ENCODE assay signal across 8 cellular contexts in genomic region chr3:157088133-157088488, GRCh38.
DNase-seq lines count a peak whose midpoint lies in the region; ATAC-seq and TF ChIP-seq lines count a peak whose summit lies in the region.

No MANE protein-coding gene starts in this region.

- no peaks in the 10 kb centered on the region for H3K27me3 ChIP-seq in layer of hippocampus (ENCODE audit: control insufficient read depth, insufficient read depth, low read length)
- H3K27me3 ChIP-seq in thoracic aorta (replicated peaks; ENCODE audit: insufficient read depth): no peaks in the 10 kb centered on the region

- H3K4me1 ChIP-seq in thoracic aorta (ENCODE audit: control insufficient read depth in 1 of 2, low read depth in 2 of 2): peaks cover 32 to 65% of the 10 kb centered on the region in 2 donors

- no peak for TF ChIP-seq CTCF in thoracic aorta (IDR thresholded peaks at IDR 0.05)

- H3K9me3 ChIP-seq in thoracic aorta: no peaks in the 10 kb centered on the region

- H3K36me3 ChIP-seq in thoracic aorta: no peaks in the 10 kb centered on the region

- no peaks in the 10 kb centered on the region for H3K9me3 Mint-ChIP-seq in activated CD4-positive, alpha-beta T cell treated with anti-CD3 and anti-CD28 coated beads for 36 hours (ENCODE audit: low read depth)
- H3K9me3 Mint-ChIP-seq in activated naive CD8-positive, alpha-beta T cell treated with anti-CD3 and anti-CD28 coated beads, Interleukin-2, amount 50 U/mL, for 24 hours: no peaks in the 10 kb centered on the region

- ATAC-seq in activated CD4-positive, alpha-beta T cell treated with anti-CD3 and anti-CD28 coated beads for 36 hours: no peak
- ATAC-seq in activated naive CD8-positive, alpha-beta T cell treated with anti-CD3 and anti-CD28 coated beads, Interleukin-2, amount 50 U/mL, for 24 hours: no peak
- no peak for ATAC-seq in thoracic aorta (ENCODE audit: insufficient number of reproducible peaks, low FRiP score, low read depth)

- DNase-seq in activated CD4-positive, alpha-beta T cell treated with anti-CD3 and anti-CD28 coated beads for 36 hours: no peak
- DNase-seq in activated CD4-positive, alpha-beta T cell treated with anti-CD3 and anti-CD28 coated beads for 1 hour: no peak
- no peak for DNase-seq in activated naive CD8-positive, alpha-beta T cell treated with anti-CD3 and anti-CD28 coated beads, Interleukin-2, amount 50 U/mL, for 24 hours
- DNase-seq in thoracic aorta (ENCODE audit: low spot score) (no peak), NCI-H2171 treated with DMSO at 0.1 percent for 48 hours (lab: John Stamatoyannopoulos, UW) (no peak), SIG-M5 (lab: John Stamatoyannopoulos, UW) (no peak), SW 1271 (lab: John Stamatoyannopoulos, UW) (no peak)

- CTCF ChIA-PET in activated CD4-positive, alpha-beta T cell treated with anti-CD3 and anti-CD28 coated beads for 36 hours (lab: Charles Lee): interaction anchor here (0.6 to 11.4 kb wide), 9 partner anchors 15 to 413 kb away, joined by 3 to 93 read pairs (median 4); no protein-coding TSS in a partner anchor

- H3K4me3 Mint-ChIP-seq in activated CD4-positive, alpha-beta T cell treated with anti-CD3 and anti-CD28 coated beads for 36 hours: peak overlapping the region; percentile 72
- peak overlapping the region; percentile 75 for H3K4me3 Mint-ChIP-seq in activated naive CD8-positive, alpha-beta T cell treated with anti-CD3 and anti-CD28 coated beads, Interleukin-2, amount 50 U/mL, for 24 hours

- H3K36me3 Mint-ChIP-seq in activated CD4-positive, alpha-beta T cell treated with anti-CD3 and anti-CD28 coated beads for 36 hours (ENCODE audit: low read depth): peaks cover 3% of the 10 kb centered on the region
- no peaks in the 10 kb centered on the region for H3K36me3 Mint-ChIP-seq in activated naive CD8-positive, alpha-beta T cell treated with anti-CD3 and anti-CD28 coated beads, Interleukin-2, amount 50 U/mL, for 24 hours (ENCODE audit: low read depth)

- intact Hi-C loops in activated CD4-positive, alpha-beta T cell treated with anti-CD3 and anti-CD28 coated beads for 36 hours (cut with DNase I, micrococcal nuclease): loop anchor here (1.0 to 10.0 kb wide), 8 partner anchors 15 to 1233 kb away; partner anchors contain the start of genes SLC33A1 (in 1 of the 2) and TIPARP (in 1 of the 2)

- H3K27ac ChIP-seq in layer of hippocampus (ENCODE audit: low read depth, low read length): peak overlapping the region; percentile 99
- peak overlapping the region; percentile 97 to 99 for H3K27ac ChIP-seq in thoracic aorta

- peak overlapping the region; percentile 88 for H3K4me3 ChIP-seq in thoracic aorta

- H3K4me1 Mint-ChIP-seq in activated CD4-positive, alpha-beta T cell treated with anti-CD3 and anti-CD28 coated beads for 36 hours: peaks cover 69% of the 10 kb centered on the region
- H3K4me1 Mint-ChIP-seq in activated naive CD8-positive, alpha-beta T cell treated with anti-CD3 and anti-CD28 coated beads, Interleukin-2, amount 50 U/mL, for 24 hours: peaks cover 76% of the 10 kb centered on the region

- POLR2A ChIA-PET in activated CD4-positive, alpha-beta T cell treated with anti-CD3 and anti-CD28 coated beads for 36 hours (lab: Charles Lee): interaction anchor here (0.7 to 3.8 kb wide), 8 partner anchors 40 to 533 kb away, joined by 3 to 35 read pairs (median 4); partner anchors contain the start of genes SSR3 and TIPARP

- H3K27me3 Mint-ChIP-seq in activated CD4-positive, alpha-beta T cell treated with anti-CD3 and anti-CD28 coated beads for 36 hours: peaks cover 1% of the 10 kb centered on the region
- H3K27me3 Mint-ChIP-seq in activated naive CD8-positive, alpha-beta T cell treated with anti-CD3 and anti-CD28 coated beads, Interleukin-2, amount 50 U/mL, for 24 hours: peaks cover 1% of the 10 kb centered on the region

- H3K27ac Mint-ChIP-seq in activated CD4-positive, alpha-beta T cell treated with anti-CD3 and anti-CD28 coated beads for 36 hours: peak overlapping the region; percentile 97
- H3K27ac Mint-ChIP-seq in activated naive CD8-positive, alpha-beta T cell treated with anti-CD3 and anti-CD28 coated beads, Interleukin-2, amount 50 U/mL, for 24 hours: peak overlapping the region; percentile 93
